ENCODE assay signal across 1 cellular context in genomic region chr1:111407297-111407696, GRCh38.
TF ChIP-seq lines count a peak whose summit lies in the region.

No MANE protein-coding gene starts in this region.

TF ChIP-seq in HEK293, 187 proteins besides CTCF, POLR2A, EP300 and RAD21:
- TF ChIP-seq ZNF169 (tag by site-specific recombination; IDR thresholded peaks at IDR 0.05) (no peak), ZNF623 (tag by site-specific recombination; IDR thresholded peaks at IDR 0.05) (peak; percentile 67), HOXC10 (CRISPR knock-in tag; IDR thresholded peaks at IDR 0.05) (no peak), PRDM2 (tag by site-specific recombination; IDR thresholded peaks at IDR 0.05; ENCODE audit: borderline replicate concordance) (no peak), ZNF701 (tag by site-specific recombination; IDR thresholded peaks at IDR 0.05) (no peak), ZNF664 (tag by site-specific recombination; IDR thresholded peaks at IDR 0.05) (no peak)
